In genomic region chr21:26169061-26169610, GRCh38 we compare ENCODE assay signal across 8 cellular contexts. TPM values are rescaled to one million over a fixed set of nuclear protein-coding genes. Genes with fewer than 3 reads are reported as not detected.
A peak's percentile ranks its signal among the peaks of the same experiment; 100 is the strongest.
DNase-seq lines count a peak whose midpoint lies in the region; ATAC-seq and TF ChIP-seq lines count a peak whose summit lies in the region.

No MANE protein-coding gene starts in this region.

- H3K4me1 ChIP-seq in RWPE2 (ENCODE audit: insufficient read depth, poor library complexity, severe bottlenecking) (peaks cover 40% of the 10 kb centered on the region), right atrium auricular region (peaks cover 0 to 51% of the 10 kb centered on the region in 2 donors)

- H3K36me3 ChIP-seq in RWPE2 (ENCODE audit: low read depth) (no peaks in the 10 kb centered on the region), right atrium auricular region (no peaks in the 10 kb centered on the region)

- H3K27me3 ChIP-seq in RWPE2 (ENCODE audit: insufficient read depth, poor library complexity, severe bottlenecking) = no peaks in the 10 kb centered on the region
- H3K27me3 ChIP-seq in right atrium auricular region = no peaks in the 10 kb centered on the region

- H3K4me1 Mint-ChIP-seq in Calu3 (ENCODE audit: low read depth, unreplicated experiment) = peaks cover 27% of the 10 kb centered on the region
- peaks cover 41% of the 10 kb centered on the region for H3K4me1 Mint-ChIP-seq in progenitor cell of endocrine pancreas (ENCODE audit: low read depth)

- CTCF ChIA-PET in Calu3 (lab: Charles Lee) = interaction anchor here (1.9 kb wide), 1 partner anchor 11 kb away, joined by 7 read pairs; no protein-coding TSS in a partner anchor

- H3K27me3 Mint-ChIP-seq in Calu3 (ENCODE audit: unreplicated experiment) (no peaks in the 10 kb centered on the region), progenitor cell of endocrine pancreas (no peaks in the 10 kb centered on the region)

- no TSS peak for BruUV-seq in Calu3 (replicated peaks; lab: Mats Ljungman, UMichigan)

- ATAC-seq in GM21529 (IDR thresholded peaks at IDR 0.05; ENCODE audit: unreplicated experiment) (peak; percentile 58), RWPE2 (ENCODE audit: low read depth) (peak; percentile 55), GM19455 (IDR thresholded peaks at IDR 0.05; ENCODE audit: unreplicated experiment) (no peak)

- H3K36me3 Mint-ChIP-seq in Calu3 (ENCODE audit: insufficient read depth, unreplicated experiment) = peaks cover 54% of the 10 kb centered on the region
- no peaks in the 10 kb centered on the region for H3K36me3 Mint-ChIP-seq in progenitor cell of endocrine pancreas (ENCODE audit: insufficient read depth)

- H3K27ac Mint-ChIP-seq in Calu3 (ENCODE audit: unreplicated experiment) (peak overlapping the region; percentile 53), progenitor cell of endocrine pancreas (peak overlapping the region; percentile 97)

- peak overlapping the region; percentile 76 for H3K27ac ChIP-seq in RWPE2 (ENCODE audit: poor library complexity, severe bottlenecking)
- peak overlapping the region; percentile 93 for H3K27ac ChIP-seq in right atrium auricular region

- TF ChIP-seq CTCF in Calu3 (IDR thresholded peaks at IDR 0.05; ENCODE audit: unreplicated experiment) (peak; percentile 17), RWPE2 (IDR thresholded peaks at IDR 0.05; ENCODE audit: poor library complexity, severe bottlenecking) (peak; percentile 27), right atrium auricular region (IDR thresholded peaks at IDR 0.05) (peak; percentile 29 to 53), progenitor cell of endocrine pancreas (IDR thresholded peaks at IDR 0.05; ENCODE audit: unreplicated experiment) (peak; percentile 51)

- H3K4me3 Mint-ChIP-seq in Calu3 (ENCODE audit: low read depth, unreplicated experiment) (peak overlapping the region; percentile 93), progenitor cell of endocrine pancreas (ENCODE audit: low read depth) (peak overlapping the region; percentile 93)

- H3K9me3 Mint-ChIP-seq in Calu3 (ENCODE audit: low read depth, unreplicated experiment) (no peaks in the 10 kb centered on the region), progenitor cell of endocrine pancreas (ENCODE audit: low read depth) (no peaks in the 10 kb centered on the region)

- in situ Hi-C loops in KBM-7 (cut with MboI; ENCODE audit: low pct_unique_long_range_greater_than_20kb, low sequenced_read_pairs) = no loop called here

- H3K9me3 ChIP-seq in RWPE2 (ENCODE audit: severe bottlenecking) = no peaks in the 10 kb centered on the region
- no peaks in the 10 kb centered on the region for H3K9me3 ChIP-seq in right atrium auricular region

- H3K4me3 ChIP-seq in RWPE2 (ENCODE audit: severe bottlenecking) (peak overlapping the region; percentile 83), right atrium auricular region (peak overlapping the region; percentile 68 to 94)

- DNase-seq in Calu3 = peak; percentile 40
- DNase-seq in KBM-7 = peak; percentile 72
- no peak for DNase-seq in RWPE2 (ENCODE audit: low spot score)
- DNase-seq in amniotic stem cell (lab: John Stamatoyannopoulos, UW) = peak; percentile 57
- peak; percentile 66 for DNase-seq in right atrium auricular region (ENCODE audit: low spot score)
- peak; percentile 14 for DNase-seq in progenitor cell of endocrine pancreas (ENCODE audit: low spot score, unreplicated experiment)

- intact Hi-C loops in Calu3 (cut with micrococcal nuclease; ENCODE audit: unreplicated experiment) = loop anchor here (2.0 to 10.0 kb wide), 4 partner anchors 52 to 546 kb away; no protein-coding TSS in a partner anchor

RNA-seq across cellular contexts. Expression of gene APP, which starts 1.4 kb away (rescaled TPM):
- total RNA-seq in Calu3 (2022) (534 and 566 TPM in 2 replicates), right atrium auricular region (100 to 1,000 TPM; 326 to 389 TPM), progenitor cell of endocrine pancreas (611 and 631 TPM in 2 replicates)
